In genomic region chr4:110005461-110006056, GRCh38 we compare ENCODE assay signal across 8 cellular contexts.
DNase-seq lines count a peak whose midpoint lies in the region; ATAC-seq and TF ChIP-seq lines count a peak whose summit lies in the region.

No MANE protein-coding gene starts in this region.

- no peak overlapping the region for H3K27ac ChIP-seq in uterus

- no peak overlapping the region for H3K4me3 ChIP-seq in uterus

- no peaks in the 10 kb centered on the region for H3K36me3 ChIP-seq in uterus

- H3K4me1 ChIP-seq in uterus: no peaks in the 10 kb centered on the region

- TF ChIP-seq CTCF in uterus (IDR thresholded peaks at IDR 0.05): peak; percentile 45 to 64 (median 54)

- intact Hi-C loops in uterus (cut with DNase I; ENCODE audit: low total_unique reads): loop anchor here (10.0 kb wide), 1 partner anchor 509 kb away; no protein-coding TSS in a partner anchor

- in situ Hi-C loops in Caki2 (cut with HindIII; ENCODE audit: low pct_unique_long_range_greater_than_20kb, low sequenced_read_pairs) (no loop called here), T47D (cut with HindIII; ENCODE audit: low pct_unique_long_range_greater_than_20kb, low sequenced_read_pairs) (no loop called here)

- DNase-seq in Caki2 (ENCODE audit: low read depth) (peak; percentile 48), NCI-H526 (lab: John Stamatoyannopoulos, UW) (peak; percentile 47 to 77), T47D (ENCODE audit: low read depth in 1 of 2, low spot score in 1 of 2) (peak; percentile 40 to 63), left kidney (ENCODE audit: low read depth, low spot score) (peak; percentile 84), uterus (no peak), T-helper 9 cell (no peak)

- ATAC-seq in GM18868 (IDR thresholded peaks at IDR 0.05; ENCODE audit: unreplicated experiment) (peak; percentile 88), HG03175 (IDR thresholded peaks at IDR 0.05; ENCODE audit: unreplicated experiment) (peak; percentile 73)

- no peak for TF ChIP-seq POLR2A in uterus (IDR thresholded peaks at IDR 0.05)

- H3K27me3 ChIP-seq in uterus: no peaks in the 10 kb centered on the region

- no peaks in the 10 kb centered on the region for H3K9me3 ChIP-seq in uterus

Comparison
In these comparisons a context has a peak if more than half of its experiments do, and no peak if none do; other contexts are left out.
1. DNase-seq: peak in Caki2 (single experiment), NCI-H526 (2 of 2), T47D (2 of 2) and left kidney (single experiment); none in uterus (0 of 2) and T-helper 9 cell (single experiment).